ENCODE assay signal across 7 cellular contexts in genomic region chr7:135668852-135669251, GRCh38. TPM values are rescaled to one million over a fixed set of nuclear protein-coding genes. Genes with fewer than 3 reads are reported as not detected.
"Had no signal": no experiment of that assay in that cellular context is flagged by ENCODE, and none has a peak within 500 bp of the region (broad histone marks: within the 10 kb centered on the region; RNA-seq: fewer than 3 reads in every experiment).

No MANE protein-coding gene starts in this region.

RNA-seq across cellular contexts. Expression of gene SLC13A4, which starts 59.1 kb away (rescaled TPM):
- total RNA-seq: naive thymus-derived CD8-positive, alpha-beta T cell; natural killer cell treated with Interleukin-12 subunit alpha and Interleukin-12 subunit beta and Interleukin-15 and Interleukin-18, amount 100 ng/mL, for 72 hours; psoas muscle; skeletal muscle tissue; stomach; tibial nerve; vagina had no signal
